8 cellular contexts compared by ENCODE assay signal in genomic region chr17:60134396-60135159, GRCh38. TPM values are rescaled to one million over a fixed set of nuclear protein-coding genes. Genes with fewer than 3 reads are reported as not detected.
A peak's percentile ranks its signal among the peaks of the same experiment; 100 is the strongest.
DNase-seq lines count a peak whose midpoint lies in the region; ATAC-seq and TF ChIP-seq lines count a peak whose summit lies in the region.

No MANE protein-coding gene starts in this region.

- TF ChIP-seq EP300 in tibial nerve (IDR thresholded peaks at IDR 0.05): no peak

- H3K4me3 ChIP-seq in ACC112 (ENCODE audit: low read depth, low read length): peak overlapping the region; percentile 96
- H3K4me3 ChIP-seq in tibial nerve: peak overlapping the region; percentile 31 to 69 (median 60)

- ATAC-seq in GM19452 (IDR thresholded peaks at IDR 0.05; ENCODE audit: unreplicated experiment): peak; percentile 8

- no peak for DNase-seq in RWPE1 (ENCODE audit: low spot score)
- peak; percentile 91 to 92 for DNase-seq in lung microvascular endothelial cell (ENCODE audit: low read depth in 2 of 2)
- no peak for DNase-seq in tibial nerve (ENCODE audit: low spot score in 2 of 2)
- DNase-seq in NCI-H2107 (lab: John Stamatoyannopoulos, UW): no peak
- no peak for DNase-seq in SKM-1 (lab: John Stamatoyannopoulos, UW; ENCODE audit: unreplicated experiment)

- H3K27me3 Mint-ChIP-seq in dendritic cell treated with granulocyte-macrophage colony-stimulating factor and Interleukin-4, amounts not matched to agents 40 ng/mL and 50 ng/mL, for 4 days: peaks cover 41% of the 10 kb centered on the region

- POLR2A ChIA-PET in RWPE1 (lab: Yijun Ruan, JAX; ENCODE audit: low non-redundant PET): interaction anchor here (0.5 kb wide), 1 partner anchor 294 kb away, joined by 4 read pairs; no protein-coding TSS in a partner anchor

- H3K36me3 Mint-ChIP-seq in dendritic cell treated with granulocyte-macrophage colony-stimulating factor and Interleukin-4, amounts not matched to agents 40 ng/mL and 50 ng/mL, for 4 days (ENCODE audit: low read depth): peaks cover 28% of the 10 kb centered on the region

- H3K79me2 ChIP-seq in ACC112 (ENCODE audit: control insufficient read depth, insufficient read depth, low read length, unreplicated experiment): peaks cover 15% of the 10 kb centered on the region

- CTCF ChIA-PET in RWPE1 (lab: Yijun Ruan, JAX): no interaction called here

- peak overlapping the region; percentile 85 for H3K27ac Mint-ChIP-seq in dendritic cell treated with granulocyte-macrophage colony-stimulating factor and Interleukin-4, amounts not matched to agents 40 ng/mL and 50 ng/mL, for 4 days

- H3K27ac ChIP-seq in ACC112 (ENCODE audit: low read depth, low read length): peak overlapping the region; percentile 62
- peak overlapping the region; percentile 77 for H3K27ac ChIP-seq in RWPE1
- peak overlapping the region in 3 of 4 donors; percentile 18 to 50 (median 34) for H3K27ac ChIP-seq in tibial nerve

- no peak for TF ChIP-seq POLR2A in tibial nerve (IDR thresholded peaks at IDR 0.05)

- H3K27me3 ChIP-seq in ACC112 (ENCODE audit: insufficient read depth, low read length) (peaks cover 19% of the 10 kb centered on the region), tibial nerve (peaks cover 0 to 21% of the 10 kb centered on the region in 2 donors)

- H3K9me3 ChIP-seq in tibial nerve: no peaks in the 10 kb centered on the region

- TF ChIP-seq CTCF in RWPE1 (conservative IDR thresholded peaks at IDR 0.05; ENCODE audit: low read depth) (no peak), tibial nerve (IDR thresholded peaks at IDR 0.05) (no peak)

- H3K4me1 ChIP-seq in ACC112 (ENCODE audit: control insufficient read depth, insufficient read depth, low read length, unreplicated experiment) (peaks cover 5% of the 10 kb centered on the region), tibial nerve (peaks cover 0 to 35% (median 18%) of the 10 kb centered on the region in 4 donors)

- WGBS in tibial nerve, 2 donors: 10 to 12% methylated on average over 16 of the region's 16 CpGs

- H3K4me3 Mint-ChIP-seq in dendritic cell treated with granulocyte-macrophage colony-stimulating factor and Interleukin-4, amounts not matched to agents 40 ng/mL and 50 ng/mL, for 4 days: peak overlapping the region; percentile 90

- peak overlapping the region; percentile 92 for H2AFZ ChIP-seq in ACC112 (ENCODE audit: low read length, unreplicated experiment)

- no peaks in the 10 kb centered on the region for H3K36me3 ChIP-seq in ACC112 (ENCODE audit: insufficient read depth, low read length)
- peaks cover 0 to 15% (median 0%) of the 10 kb centered on the region in 3 donors for H3K36me3 ChIP-seq in tibial nerve

- intact Hi-C loops in dendritic cell treated with granulocyte-macrophage colony-stimulating factor and Interleukin-4, amounts not matched to agents 40 ng/mL and 50 ng/mL, for 4 days (cut with micrococcal nuclease): no loop called here

- H3K9me3 Mint-ChIP-seq in dendritic cell treated with granulocyte-macrophage colony-stimulating factor and Interleukin-4, amounts not matched to agents 40 ng/mL and 50 ng/mL, for 4 days: no peaks in the 10 kb centered on the region

- peaks cover 30% of the 10 kb centered on the region for H3K4me1 Mint-ChIP-seq in dendritic cell treated with granulocyte-macrophage colony-stimulating factor and Interleukin-4, amounts not matched to agents 40 ng/mL and 50 ng/mL, for 4 days (ENCODE audit: low read depth)

RNA-seq across cellular contexts. Expression of gene CA4, which starts 15.2 kb away (rescaled TPM):
- total RNA-seq in lung microvascular endothelial cell: 2.0 and 8.5 TPM in 2 replicates
- total RNA-seq in tibial nerve: 1 to 10 TPM; 1.0 to 8.7 (median 2.3) TPM

RNA-seq across cellular contexts. Expression of gene HEATR6, which starts 55.9 kb away (rescaled TPM):
- total RNA-seq in lung microvascular endothelial cell (4.4 and 5.2 TPM in 2 replicates), tibial nerve (10 to 100 TPM; 16.0 to 28.9 (median 18.1) TPM)

Comparison
In these comparisons a context has a peak if more than half of its experiments do, and no peak if none do; other contexts are left out.
1. DNase-seq: peak in lung microvascular endothelial cell (2 of 2); none in RWPE1 (single experiment), tibial nerve (0 of 2), NCI-H2107 (single experiment) and SKM-1 (single experiment).
2. Peak in every context shown above with its lines, with median percentiles within 50 percentile points of each other: H3K27ac ChIP-seq.